ENCODE assay signal across 8 cellular contexts in the genomic region with DNA sequence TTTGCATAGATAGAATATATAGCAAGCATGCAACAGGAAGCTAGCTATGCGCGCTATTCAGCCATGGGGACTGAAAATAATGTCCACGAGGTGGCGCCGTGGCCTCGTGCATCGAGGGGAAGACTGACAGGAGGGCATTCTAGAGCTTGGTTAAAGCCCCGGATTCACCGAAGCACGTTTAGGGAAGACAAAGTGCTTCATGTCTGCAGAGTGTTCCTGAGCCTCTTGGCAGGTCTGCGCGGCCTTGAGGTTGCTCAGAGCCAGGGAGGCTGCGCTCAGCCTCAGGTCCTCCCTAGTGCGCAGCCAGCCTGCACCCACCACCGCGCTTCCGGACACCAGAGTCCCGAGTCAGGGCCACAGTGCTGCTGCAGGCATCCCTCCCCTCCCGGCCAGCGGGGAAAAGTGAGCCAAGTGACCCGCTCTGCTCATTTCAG. TPM values are rescaled to one million over a fixed set of nuclear protein-coding genes. Genes with fewer than 3 reads are reported as not detected.
DNase-seq lines count a peak whose midpoint lies in the region; ATAC-seq and TF ChIP-seq lines count a peak whose summit lies in the region.

No MANE protein-coding gene starts in this region.

- H3K4me1 ChIP-seq in MM.1S (ENCODE audit: low read length): no peaks in the 10 kb centered on the region
- no peaks in the 10 kb centered on the region for H3K4me1 ChIP-seq in SJCRH30
- peaks cover 0 to 6% of the 10 kb centered on the region in 2 donors for H3K4me1 ChIP-seq in duodenal mucosa (ENCODE audit: control insufficient read depth in 1 of 2, insufficient read depth in 2 of 2, low read length in 2 of 2)

- no peaks in the 10 kb centered on the region for H4K20me1 ChIP-seq in MM.1S (ENCODE audit: insufficient read depth, low read length)

- no peak overlapping the region for H3K9ac ChIP-seq in MM.1S (ENCODE audit: low read length)
- H3K9ac ChIP-seq in duodenal mucosa (ENCODE audit: low read depth in 1 of 2, low read length in 2 of 2): no peak overlapping the region

- no peaks in the 10 kb centered on the region for H3F3A ChIP-seq in MM.1S (ENCODE audit: insufficient read depth, low read length)

- H3K9me2 ChIP-seq in MM.1S (replicated peaks; ENCODE audit: insufficient read depth, low read length): no peaks in the 10 kb centered on the region

- no peak overlapping the region for H3K27ac ChIP-seq in MM.1S (ENCODE audit: low read length)
- H3K27ac ChIP-seq in SJCRH30: no peak overlapping the region
- no peak overlapping the region for H3K27ac ChIP-seq in duodenal mucosa (ENCODE audit: low read depth, low read length)

- peak overlapping the region; percentile 32 for H2AFZ ChIP-seq in MM.1S (ENCODE audit: low read length)

- intact Hi-C loops in lower leg skin (cut with DNase I; ENCODE audit: low total_unique reads): loop anchor here (5.0 to 10.0 kb wide), 2 partner anchors 123 to 1231 kb away; no protein-coding TSS in a partner anchor

- H3K27me3 ChIP-seq in MM.1S (replicated peaks; ENCODE audit: insufficient read depth, low read length) (no peaks in the 10 kb centered on the region), SJCRH30 (no peaks in the 10 kb centered on the region), duodenal mucosa (ENCODE audit: control insufficient read depth in 1 of 2, insufficient read depth in 2 of 2, low read length in 2 of 2) (peaks cover 3 to 8% of the 10 kb centered on the region in 2 donors)

- H3K4me3 ChIP-seq in MM.1S (ENCODE audit: low read length): no peak overlapping the region
- H3K4me3 ChIP-seq in SJCRH30: no peak overlapping the region
- H3K4me3 ChIP-seq in duodenal mucosa (ENCODE audit: low read depth in 1 of 2, low read length in 2 of 2): peak overlapping the region; percentile 14 to 48
- H3K4me3 ChIP-seq in lower leg skin (ENCODE audit: low read depth, poor library complexity, severe bottlenecking): no peak overlapping the region

- no peaks in the 10 kb centered on the region for H3K36me3 ChIP-seq in MM.1S (replicated peaks; ENCODE audit: insufficient read depth, low read length)
- no peaks in the 10 kb centered on the region for H3K36me3 ChIP-seq in SJCRH30
- no peaks in the 10 kb centered on the region for H3K36me3 ChIP-seq in duodenal mucosa (ENCODE audit: control insufficient read depth in 1 of 2, insufficient read depth in 2 of 2, low read length in 2 of 2)

- peak; percentile 49 for ATAC-seq in stimulated activated naive CD8-positive, alpha-beta T cell treated with anti-CD3 and anti-CD28 coated beads, Interleukin-15, Interleukin-2, amounts not matched to agents 100 U/mL and 50 U/mL, for 24 hours

- WGBS in lower leg skin, 2 donors: 2% methylated on average over 17 to 18 of the region's 21 CpGs

- TF ChIP-seq CTCF in MM.1S (IDR thresholded peaks at IDR 0.05; ENCODE audit: low read length) (peak; percentile 78), lower leg skin (IDR thresholded peaks at IDR 0.05) (no peak)

- no peak for TF ChIP-seq POLR2A in lower leg skin (IDR thresholded peaks at IDR 0.05)

- peak overlapping the region; percentile 39 for H3K4me2 ChIP-seq in MM.1S (ENCODE audit: low read depth, low read length)

- no peaks in the 10 kb centered on the region for H3K79me2 ChIP-seq in MM.1S (ENCODE audit: low read length)

- peak; percentile 11 for DNase-seq in activated T-cell treated with anti-CD3 and anti-CD28 coated beads for 24 hours (ENCODE audit: low read depth)
- no peak for DNase-seq in activated T-cell treated with anti-CD3 and anti-CD28 coated beads for 4 hours
- DNase-seq in MM.1S: peak; percentile 76
- DNase-seq in SJCRH30: peak; percentile 57 to 78
- peak; percentile 27 to 89 for DNase-seq in lower leg skin (ENCODE audit: low spot score in 2 of 2)
- peak; percentile 67 for DNase-seq in stimulated activated naive CD8-positive, alpha-beta T cell treated with anti-CD3 and anti-CD28 coated beads, Interleukin-15, Interleukin-2, amounts not matched to agents 100 U/mL and 50 U/mL, for 24 hours
- DNase-seq in activated gamma-delta T cell (lab: John Stamatoyannopoulos, UW): no peak

- H3K9me3 ChIP-seq in MM.1S (replicated peaks; ENCODE audit: insufficient read depth, low read length) (no peaks in the 10 kb centered on the region), SJCRH30 (replicated peaks) (no peaks in the 10 kb centered on the region), duodenal mucosa (ENCODE audit: control insufficient read depth in 1 of 2, low read length in 2 of 2) (no peaks in the 10 kb centered on the region)

RNA-seq across cellular contexts. Expression of gene GABRA5, which starts 24.6 kb away (rescaled TPM):
- 0.61 and 0.67 TPM in 2 replicates for total RNA-seq in SJCRH30 (2014; rRNA removed; shearing (Covaris generic))
- total RNA-seq in lower leg skin: not detected

Comparison
In these comparisons a context has a peak if more than half of its experiments do, and no peak if none do; other contexts are left out.
1. DNase-seq: peak in activated T-cell treated with anti-CD3 and anti-CD28 coated beads for 24 hours (single experiment), MM.1S (single experiment), SJCRH30 (2 of 2), lower leg skin (2 of 2) and stimulated activated naive CD8-positive, alpha-beta T cell treated with anti-CD3 and anti-CD28 coated beads, Interleukin-15, Interleukin-2, amounts not matched to agents 100 U/mL and 50 U/mL, for 24 hours (single experiment); none in activated T-cell treated with anti-CD3 and anti-CD28 coated beads for 4 hours (single experiment) and activated gamma-delta T cell (single experiment).
2. H3K4me3 ChIP-seq: peak in duodenal mucosa (2 of 2); none in MM.1S (single experiment), SJCRH30 (single experiment) and lower leg skin (single experiment).